9 cellular contexts compared by ENCODE assay signal in the genomic region with DNA sequence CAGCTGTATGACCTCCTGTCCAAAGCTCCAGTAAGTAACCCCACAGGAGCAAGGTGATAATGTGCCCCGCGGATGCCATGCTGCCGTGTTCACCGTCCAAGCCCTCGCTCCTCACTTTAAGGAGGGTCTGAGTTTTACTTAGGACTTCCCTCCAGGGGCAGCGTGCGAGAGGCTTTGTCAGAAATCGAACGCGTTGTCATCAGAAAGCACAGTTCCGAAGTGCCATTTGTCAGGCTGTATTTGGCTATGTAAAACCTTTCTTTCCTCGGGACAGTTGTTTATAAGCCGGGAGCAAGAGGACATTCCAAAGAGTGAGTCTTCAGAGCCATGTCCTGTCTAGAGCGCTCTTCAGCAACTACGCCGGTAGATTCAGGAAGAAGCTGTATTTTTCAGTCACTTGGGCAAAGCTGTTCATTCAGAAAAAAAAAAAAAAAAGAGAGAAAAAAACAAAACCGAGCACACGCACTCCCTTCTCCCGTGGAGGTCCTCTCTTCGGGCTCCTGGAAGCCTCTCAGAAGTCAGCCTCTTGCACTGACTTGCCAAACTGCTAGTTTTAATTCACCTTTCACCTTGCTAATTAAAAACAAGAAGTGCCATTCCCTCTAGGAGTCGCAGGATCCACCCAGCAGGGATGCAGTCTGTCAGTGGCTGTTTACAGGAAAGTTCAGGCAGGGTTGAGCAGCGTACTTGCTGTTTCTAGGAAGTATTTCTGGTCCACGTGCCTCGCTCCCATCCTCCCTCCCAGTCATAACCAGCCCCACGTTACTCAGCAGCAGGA. TPM values are rescaled to one million over a fixed set of nuclear protein-coding genes. Genes with fewer than 3 reads are reported as not detected.
DNase-seq lines count a peak whose midpoint lies in the region; ATAC-seq, FAIRE-seq and TF ChIP-seq lines count a peak whose summit lies in the region.
"Had no signal": no experiment of that assay in that cellular context is flagged by ENCODE, and none has a peak within 500 bp of the region (broad histone marks: within the 10 kb centered on the region; RNA-seq: fewer than 3 reads in every experiment).

A gene (minus strand): TSS at position 676 of the 778 bp plus-strand sequence.

- H3K27me3 ChIP-seq in right atrium auricular region: no peaks in the 10 kb centered on the region

- no peak within 1 kb of the TSS for H3K27ac ChIP-seq in right atrium auricular region

- H3K4me3 ChIP-seq in right atrium auricular region: peak within 1 kb of the TSS; percentile 10 to 11

- DNase-seq in SHP77 treated with DMSO at 0.1 percent for 48 hours (lab: John Stamatoyannopoulos, UW): peak; percentile 50
- no peak for DNase-seq in right atrium auricular region (ENCODE audit: low spot score)
- DNase-seq in sciatic nerve (ENCODE audit: low spot score): no peak
- DNase-seq in activated T-helper 2 cell treated with anti-CD3 and anti-CD28 coated beads, Interferon-gamma antibody, Interleukin-2, Interleukin-4, amounts not matched to agents 10 μg/mL and 5 μg/mL and 100 μg/mL, durations not matched to agents 14 hours and 24 hours and 36 hours (ENCODE audit: low spot score): no peak

- no peaks in the 10 kb centered on the region for H3K9me3 Mint-ChIP-seq in activated T-helper 2 cell treated with anti-CD3 and anti-CD28 coated beads, Interferon-gamma antibody, Interleukin-2, Interleukin-4, amounts not matched to agents 10 μg/mL and 5 μg/mL and 100 μg/mL, durations not matched to agents 14 hours and 24 hours and 36 hours

- no peaks in the 10 kb centered on the region for H3K36me3 Mint-ChIP-seq in activated T-helper 2 cell treated with anti-CD3 and anti-CD28 coated beads, Interferon-gamma antibody, Interleukin-2, Interleukin-4, amounts not matched to agents 10 μg/mL and 5 μg/mL and 100 μg/mL, durations not matched to agents 14 hours and 24 hours and 36 hours (ENCODE audit: low read depth)

- H3K4me3 Mint-ChIP-seq in activated T-helper 2 cell treated with anti-CD3 and anti-CD28 coated beads, Interferon-gamma antibody, Interleukin-2, Interleukin-4, amounts not matched to agents 10 μg/mL and 5 μg/mL and 100 μg/mL, durations not matched to agents 14 hours and 24 hours and 36 hours (ENCODE audit: low read depth): no peak within 1 kb of the TSS

- no peaks in the 10 kb centered on the region for H3K4me1 Mint-ChIP-seq in activated T-helper 2 cell treated with anti-CD3 and anti-CD28 coated beads, Interferon-gamma antibody, Interleukin-2, Interleukin-4, amounts not matched to agents 10 μg/mL and 5 μg/mL and 100 μg/mL, durations not matched to agents 14 hours and 24 hours and 36 hours (ENCODE audit: low read depth)

- H3K9me3 ChIP-seq in right atrium auricular region: no peaks in the 10 kb centered on the region

- H3K27ac Mint-ChIP-seq in activated T-helper 2 cell treated with anti-CD3 and anti-CD28 coated beads, Interferon-gamma antibody, Interleukin-2, Interleukin-4, amounts not matched to agents 10 μg/mL and 5 μg/mL and 100 μg/mL, durations not matched to agents 14 hours and 24 hours and 36 hours: no peak within 1 kb of the TSS

- FAIRE-seq in G401.6 (lab: Jason Lieb, UNC): peak; percentile 66

- intact Hi-C loops in sciatic nerve (cut with DNase I): no loop called here
- intact Hi-C loops in activated T-helper 2 cell treated with anti-CD3 and anti-CD28 coated beads, Interferon-gamma antibody, Interleukin-2, Interleukin-4, amounts not matched to agents 10 μg/mL and 5 μg/mL and 100 μg/mL, durations not matched to agents 14 hours and 24 hours and 36 hours (cut with micrococcal nuclease): no loop called here

- H3K36me3 ChIP-seq in right atrium auricular region: no peaks in the 10 kb centered on the region

- H3K27me3 Mint-ChIP-seq in activated T-helper 2 cell treated with anti-CD3 and anti-CD28 coated beads, Interferon-gamma antibody, Interleukin-2, Interleukin-4, amounts not matched to agents 10 μg/mL and 5 μg/mL and 100 μg/mL, durations not matched to agents 14 hours and 24 hours and 36 hours (ENCODE audit: low read depth): peaks cover 11% of the 10 kb centered on the region

- TF ChIP-seq CTCF in right atrium auricular region (IDR thresholded peaks at IDR 0.05): no peak

- H3K4me1 ChIP-seq in right atrium auricular region: no peaks in the 10 kb centered on the region

- peak; percentile 66 for ATAC-seq in sciatic nerve
- no peak for ATAC-seq in GM18873 (IDR thresholded peaks at IDR 0.05; ENCODE audit: low FRiP score, unreplicated experiment)
- no peak for ATAC-seq in GM18867 (IDR thresholded peaks at IDR 0.05; ENCODE audit: unreplicated experiment)
- no peak for ATAC-seq in GM18858 (IDR thresholded peaks at IDR 0.05; ENCODE audit: unreplicated experiment)

RNA-seq across cellular contexts. Expression of the gene that starts here (rescaled TPM):
- under 1 TPM; 0.07 to 0.59 TPM for total RNA-seq in right atrium auricular region
- 4.1 TPM for total RNA-seq in sciatic nerve
- not detected in 2 replicates for total RNA-seq in activated T-helper 2 cell treated with anti-CD3 and anti-CD28 coated beads, Interferon-gamma antibody, Interleukin-2, Interleukin-4, amounts not matched to agents 10 μg/mL and 5 μg/mL and 100 μg/mL, durations not matched to agents 14 hours and 24 hours and 36 hours
- total RNA-seq: HT1080 had no signal
